In genomic region chr16:58365623-58366022, GRCh38 we compare ENCODE assay signal across 13 cellular contexts. TPM values are rescaled to one million over a fixed set of nuclear protein-coding genes. Genes with fewer than 3 reads are reported as not detected.
A peak's percentile ranks its signal among the peaks of the same experiment; 100 is the strongest.
DNase-seq lines count a peak whose midpoint lies in the region; ATAC-seq and TF ChIP-seq lines count a peak whose summit lies in the region.
"Had no signal": no experiment of that assay in that cellular context is flagged by ENCODE, and none has a peak within 500 bp of the region (broad histone marks: within the 10 kb centered on the region; RNA-seq: fewer than 3 reads in every experiment).

No MANE protein-coding gene starts in this region.

- H3K4me2 ChIP-seq in PC-9, result peak overlapping the region; percentile 18
- H3K4me2 ChIP-seq: BLaER1 had no signal

- H3K9me2 ChIP-seq in PC-9 (ENCODE audit: insufficient read depth), result no peaks in the 10 kb centered on the region; the same call in 1 of the 2 replicates

- H3K4me1 ChIP-seq in PC-9 (replicated peaks; ENCODE audit: insufficient read depth) (peaks cover 17% of the 10 kb centered on the region), mucosa of descending colon (ENCODE audit: low read depth) (no peaks in the 10 kb centered on the region)
- H3K4me1 ChIP-seq: BLaER1, Caco-2 had no signal

- H2AFZ ChIP-seq in PC-9, result no peak overlapping the region
- H2AFZ ChIP-seq: GM23248 had no signal

- H3F3A ChIP-seq in PC-9 (ENCODE audit: insufficient read depth, low read depth), result peaks cover 5% of the 10 kb centered on the region; the same call in 1 of the 2 replicates

- H3K27me3 ChIP-seq in PC-9 (ENCODE audit: insufficient read depth, low read depth), result no peaks in the 10 kb centered on the region
- H3K27me3 ChIP-seq: BLaER1 had no signal

- TF ChIP-seq CTCF in PC-9 (conservative IDR thresholded peaks at IDR 0.05) (no peak), epithelial cell of esophagus (IDR thresholded peaks at IDR 0.05; ENCODE audit: insufficient read depth, low read depth, low read length, missing control alignments) (no peak), mucosa of descending colon (IDR thresholded peaks at IDR 0.05) (no peak)

- POLR2A ChIA-PET in PC-9 (lab: Charles Lee; ENCODE audit: unreplicated experiment), result no interaction called here

- ATAC-seq in HG03342 (IDR thresholded peaks at IDR 0.05; ENCODE audit: unreplicated experiment) (no peak), mucosa of descending colon (no peak)

- DNase-seq in ELR (ENCODE audit: low read depth), result peak; percentile 7
- DNase-seq in PC-9, result no peak
- peak; percentile 74 for DNase-seq in epithelial cell of esophagus (ENCODE audit: low read depth)
- DNase-seq in NOMO-1 (lab: John Stamatoyannopoulos, UW; ENCODE audit: unreplicated experiment in 2 of 2), result no peak
- DNase-seq in NCI-H128 (lab: John Stamatoyannopoulos, UW; ENCODE audit: unreplicated experiment), result no peak
- DNase-seq in mucosa of descending colon, result no peak
- DNase-seq: AML-193; Caco-2; CD8-positive, alpha-beta memory T cell had no signal

- H4K20me1 ChIP-seq in PC-9 (ENCODE audit: insufficient read depth), result no peaks in the 10 kb centered on the region
- H4K20me1 ChIP-seq: BLaER1 had no signal

- BruUV-seq in PC-9 (replicated peaks; lab: Mats Ljungman, UMichigan), result no TSS peak

- no peaks in the 10 kb centered on the region for H3K79me2 ChIP-seq in PC-9 (ENCODE audit: low read depth)

- intact Hi-C loops in PC-9 (cut with micrococcal nuclease; ENCODE audit: unreplicated experiment) (no loop called here), mucosa of descending colon (cut with DNase I, micrococcal nuclease) (no loop called here)

- H3K27ac ChIP-seq in PC-9, result no peak overlapping the region
- H3K27ac ChIP-seq: BLaER1, GM23248 had no signal

- CTCF ChIA-PET in PC-9 (lab: Charles Lee), result no interaction called here

- H3K36me3 ChIP-seq in PC-9 (ENCODE audit: low read depth) (no peaks in the 10 kb centered on the region), mucosa of descending colon (ENCODE audit: low read depth) (no peaks in the 10 kb centered on the region)
- H3K36me3 ChIP-seq: BLaER1 had no signal

- no peak overlapping the region for H3K4me3 ChIP-seq in PC-9
- H3K4me3 ChIP-seq in epithelial cell of esophagus (ENCODE audit: low read length), result no peak overlapping the region
- no peak overlapping the region for H3K4me3 ChIP-seq in mucosa of descending colon
- H3K4me3 ChIP-seq: BLaER1, GM12878, GM23248 had no signal

- H3K9me3 ChIP-seq in PC-9 (ENCODE audit: insufficient read depth, low read depth) (no peaks in the 10 kb centered on the region), mucosa of descending colon (peaks cover 5% of the 10 kb centered on the region)
- H3K9me3 ChIP-seq: Caco-2 had no signal

RNA-seq across cellular contexts. Expression of gene GINS3, which starts 26.6 kb away (rescaled TPM):
- total RNA-seq in PC-9 (2021) (11.3 and 12.4 TPM in 2 replicates), mucosa of descending colon (1 to 10 TPM; 2.6 to 5.2 (median 4.0) TPM)

Comparison
In these comparisons a context has a peak if more than half of its experiments do, and no peak if none do; other contexts are left out.
1. DNase-seq: peak in ELR (single experiment) and epithelial cell of esophagus (single experiment); none in PC-9 (0 of 2), NOMO-1 (0 of 2), NCI-H128 (single experiment) and mucosa of descending colon (0 of 3).